12 cellular contexts compared by ENCODE assay signal in genomic region chr15:48617619-48618018, GRCh38. TPM values are rescaled to one million over a fixed set of nuclear protein-coding genes. Genes with fewer than 3 reads are reported as not detected.
DNase-seq lines count a peak whose midpoint lies in the region; ATAC-seq and TF ChIP-seq lines count a peak whose summit lies in the region.
"Had no signal": no experiment of that assay in that cellular context is flagged by ENCODE, and none has a peak within 500 bp of the region (broad histone marks: within the 10 kb centered on the region; RNA-seq: fewer than 3 reads in every experiment).

No MANE protein-coding gene starts in this region.

- no peak overlapping the region for H3K27ac Mint-ChIP-seq in activated T-cell treated with anti-CD3 and anti-CD28 coated beads, Interleukin-2, amount 50 U/mL, for 72 hours

- TF ChIP-seq POLR2A in body of pancreas (IDR thresholded peaks at IDR 0.05) (no peak), upper lobe of left lung (IDR thresholded peaks at IDR 0.05) (no peak)

- no peaks in the 10 kb centered on the region for H3K27me3 Mint-ChIP-seq in activated T-cell treated with anti-CD3 and anti-CD28 coated beads, Interleukin-2, amount 50 U/mL, for 72 hours (ENCODE audit: low read depth)

- H3K4me1 ChIP-seq in body of pancreas, result no peaks in the 10 kb centered on the region
- H3K4me1 ChIP-seq in left lung, result peaks cover 8 to 9% of the 10 kb centered on the region in 2 donors
- peaks cover 0 to 10% (median 5%) of the 10 kb centered on the region in 4 donors for H3K4me1 ChIP-seq in upper lobe of left lung

- H3K27ac ChIP-seq in body of pancreas, result no peak overlapping the region
- H3K27ac ChIP-seq in left lung, result peak overlapping the region in 1 of 2 donors; percentile 42
- peak overlapping the region in 1 of 4 donors; percentile 51 for H3K27ac ChIP-seq in upper lobe of left lung

- 26 to 63% methylated on average over 2 of the region's 2 CpGs for WGBS in body of pancreas, 2 donors
- 26 to 38% methylated on average over 2 of the region's 2 CpGs for WGBS in upper lobe of left lung, 2 donors

- ATAC-seq in body of pancreas, result no peak
- ATAC-seq in left lung, result peak; percentile 66
- ATAC-seq in upper lobe of left lung (ENCODE audit: low FRiP score in 2 of 2), result peak; percentile 75 to 82
- ATAC-seq in activated T-cell treated with anti-CD3 and anti-CD28 coated beads, Interleukin-2, amount 50 U/mL, for 72 hours (replicated peaks in 1 of 2), result no peak

- H3K4me1 Mint-ChIP-seq in activated T-cell treated with anti-CD3 and anti-CD28 coated beads, Interleukin-2, amount 50 U/mL, for 72 hours (ENCODE audit: low read depth), result no peaks in the 10 kb centered on the region

- DNase-seq in SIG-M5 treated with dmso at 0.1 percent for 504 hours (lab: John Stamatoyannopoulos, UW; ENCODE audit: unreplicated experiment), result peak; percentile 24
- DNase-seq in SIG-M5 (lab: John Stamatoyannopoulos, UW), result no peak
- DNase-seq in body of pancreas, result peak; percentile 13 to 48 (median 19)
- DNase-seq in left lung, result peak in 1 of 2 donors; percentile 41
- peak in 1 of 2 donors; percentile 27 for DNase-seq in upper lobe of left lung
- DNase-seq in NCI-H1436 (lab: John Stamatoyannopoulos, UW), result no peak
- no peak for DNase-seq in activated naive CD4-positive, alpha-beta T cell treated with Interleukin-2 at 50 U/mL for 16 hours
- no peak for DNase-seq in activated T-cell treated with anti-CD3 and anti-CD28 coated beads, Interleukin-2, amount 50 U/mL, for 72 hours
- DNase-seq: 8988T; activated CD4-positive, CD25-positive, alpha-beta regulatory T cell; activated gamma-delta T cell treated with Interleukin-2 at 50 U/mL for 16 hours; kidney had no signal

- intact Hi-C loops in body of pancreas (cut with DNase I) (no loop called here), left lung (cut with DNase I) (no loop called here)

- TF ChIP-seq CTCF in body of pancreas (IDR thresholded peaks at IDR 0.05) (no peak), left lung (IDR thresholded peaks at IDR 0.05) (no peak), upper lobe of left lung (IDR thresholded peaks at IDR 0.05) (no peak)

- H3K9me3 Mint-ChIP-seq in activated T-cell treated with anti-CD3 and anti-CD28 coated beads, Interleukin-2, amount 50 U/mL, for 72 hours, result no peaks in the 10 kb centered on the region

- H3K36me3 ChIP-seq in body of pancreas (replicated peaks in 1 of 2; ENCODE audit: insufficient read depth in 1 of 2, low read depth in 2 of 2), result no peaks in the 10 kb centered on the region
- H3K36me3 ChIP-seq in left lung, result no peaks in the 10 kb centered on the region
- no peaks in the 10 kb centered on the region for H3K36me3 ChIP-seq in upper lobe of left lung

- TF ChIP-seq EP300 in upper lobe of left lung (IDR thresholded peaks at IDR 0.05), result no peak

- H3K9me3 ChIP-seq in body of pancreas, result no peaks in the 10 kb centered on the region
- H3K9me3 ChIP-seq in left lung, result no peaks in the 10 kb centered on the region
- H3K9me3 ChIP-seq in upper lobe of left lung, result no peaks in the 10 kb centered on the region

- H3K4me3 ChIP-seq in body of pancreas (no peak overlapping the region), left lung (no peak overlapping the region), upper lobe of left lung (no peak overlapping the region)

- H3K27me3 ChIP-seq in body of pancreas (no peaks in the 10 kb centered on the region), left lung (no peaks in the 10 kb centered on the region), upper lobe of left lung (no peaks in the 10 kb centered on the region)

- H3K4me3 Mint-ChIP-seq in activated T-cell treated with anti-CD3 and anti-CD28 coated beads, Interleukin-2, amount 50 U/mL, for 72 hours, result no peak overlapping the region

- H3K36me3 Mint-ChIP-seq in activated T-cell treated with anti-CD3 and anti-CD28 coated beads, Interleukin-2, amount 50 U/mL, for 72 hours (ENCODE audit: insufficient read depth in 2 of 2), result no peaks in the 10 kb centered on the region

RNA-seq across cellular contexts. Expression of gene FBN1, which starts 27.9 kb away (rescaled TPM):
- 10 to 100 TPM; 12.7 to 51.1 TPM for total RNA-seq in body of pancreas
- total RNA-seq in left lung, result 100 to 1,000 TPM in 1 of 2 donors, 10 to 100 TPM in 1; 91.5 to 144 TPM
- total RNA-seq in upper lobe of left lung, result 100 to 1,000 TPM in 1 of 6 donors, 10 to 100 TPM in 5; 20.3 to 159 (median 44.3) TPM
- total RNA-seq in activated T-cell treated with anti-CD3 and anti-CD28 coated beads, Interleukin-2, amount 50 U/mL, for 72 hours, result under 1 TPM; 0.50 to 0.79 TPM

Comparison
In these comparisons a context has a peak if more than half of its experiments do, and no peak if none do; other contexts are left out.
1. DNase-seq: peak in SIG-M5 treated with dmso at 0.1 percent for 504 hours (single experiment) and body of pancreas (4 of 4); none in SIG-M5 (single experiment), NCI-H1436 (single experiment), activated naive CD4-positive, alpha-beta T cell treated with Interleukin-2 at 50 U/mL for 16 hours (single experiment) and activated T-cell treated with anti-CD3 and anti-CD28 coated beads, Interleukin-2, amount 50 U/mL, for 72 hours (0 of 2).
2. ATAC-seq: peak in left lung (single experiment) and upper lobe of left lung (2 of 2); none in body of pancreas (single experiment) and activated T-cell treated with anti-CD3 and anti-CD28 coated beads, Interleukin-2, amount 50 U/mL, for 72 hours (0 of 2).
3. RNA of gene FBN1, which starts 27.9 kb away (total RNA-seq): 91.5 to 144 TPM in left lung, 12.7 to 51.1 TPM in body of pancreas and 20.3 to 159 TPM in upper lobe of left lung; 0.50 to 0.79 TPM in activated T-cell treated with anti-CD3 and anti-CD28 coated beads, Interleukin-2, amount 50 U/mL, for 72 hours; every median in the first group is over 4 times any median in the second.